8 cellular contexts compared by ENCODE assay signal in genomic region chr12:41190360-41190759, GRCh38. TPM values are rescaled to one million over a fixed set of nuclear protein-coding genes. Genes with fewer than 3 reads are reported as not detected.
A peak's percentile ranks its signal among the peaks of the same experiment; 100 is the strongest.
DNase-seq lines count a peak whose midpoint lies in the region; ATAC-seq and TF ChIP-seq lines count a peak whose summit lies in the region.

No MANE protein-coding gene starts in this region.

- intact Hi-C loops in Right ventricle myocardium superior (cut with DNase I) (no loop called here), aorta (cut with DNase I) (no loop called here)

- peaks cover 0 to 16% of the 10 kb centered on the region in 2 donors for H3K4me1 ChIP-seq in right atrium auricular region
- H3K4me1 ChIP-seq in aorta (ENCODE audit: control insufficient read depth in 1 of 2, insufficient read depth in 2 of 2, low read length in 2 of 2): peaks cover 0 to 3% of the 10 kb centered on the region in 2 donors

- H3K27me3 ChIP-seq in right atrium auricular region: peaks cover 0 to 4% of the 10 kb centered on the region in 2 donors
- H3K27me3 ChIP-seq in aorta (ENCODE audit: control insufficient read depth in 1 of 2, insufficient read depth in 2 of 2, low read length in 1 of 2): no peaks in the 10 kb centered on the region

- no peak overlapping the region for H3K27ac ChIP-seq in right atrium auricular region
- no peak overlapping the region for H3K27ac ChIP-seq in aorta (ENCODE audit: low read depth in 1 of 2, low read length in 2 of 2)

- H3K36me3 ChIP-seq in right atrium auricular region: no peaks in the 10 kb centered on the region
- no peaks in the 10 kb centered on the region for H3K36me3 ChIP-seq in aorta (ENCODE audit: control insufficient read depth in 1 of 2, insufficient read depth in 2 of 2, low read length in 1 of 2)

- H3K9me3 ChIP-seq in right atrium auricular region (no peaks in the 10 kb centered on the region), aorta (ENCODE audit: control insufficient read depth, low read length) (no peaks in the 10 kb centered on the region)

- TF ChIP-seq CTCF in right atrium auricular region (IDR thresholded peaks at IDR 0.05): peak in 1 of 2 donors; percentile 56

- WGBS in aorta, 2 donors: 4% methylated on average over 4 of the region's 4 CpGs

- ATAC-seq in Right ventricle myocardium superior (ENCODE audit: poor library complexity) (no peak), SK-N-SH treated with all-trans-retinoic acid at 6 μM for 48 hours (peak; percentile 78), aorta (ENCODE audit: low FRiP score) (peak; percentile 66), GM18870 (IDR thresholded peaks at IDR 0.05; ENCODE audit: unreplicated experiment) (no peak)

- DNase-seq in right atrium auricular region (ENCODE audit: low spot score) (no peak), Right ventricle myocardium superior (no peak), iPS-NIHi7 (ENCODE audit: extremely low spot score) (peak; percentile 36), aorta (no peak), dedifferentiated amniotic fluid mesenchymal stem cell (ENCODE audit: extremely low spot score) (no peak), HuH-7.5 (ENCODE audit: low spot score) (no peak)

- H3K4me3 ChIP-seq in right atrium auricular region: peak overlapping the region; percentile 24 to 47
- H3K4me3 ChIP-seq in aorta (ENCODE audit: low read length in 2 of 2): peak overlapping the region; percentile 45 to 53

TF ChIP-seq in SK-N-SH treated with all-trans-retinoic acid at 6 μM for 48 hours, 23 proteins besides CTCF, POLR2A, EP300 and RAD21:
- TF ChIP-seq ESRRG (CRISPR knock-in tag; IDR thresholded peaks at IDR 0.05) (no peak), BACH2 (CRISPR knock-in tag; IDR thresholded peaks at IDR 0.05; ENCODE audit: borderline replicate concordance) (no peak), OSR1 (CRISPR knock-in tag; IDR thresholded peaks at IDR 0.05) (no peak), GLIS3 (CRISPR knock-in tag; IDR thresholded peaks at IDR 0.05) (no peak), ISL1 (CRISPR knock-in tag; IDR thresholded peaks at IDR 0.05) (no peak), TSHZ2 (CRISPR knock-in tag; IDR thresholded peaks at IDR 0.05) (no peak), ARNTL (CRISPR knock-in tag; IDR thresholded peaks at IDR 0.05; ENCODE audit: borderline replicate concordance, low read depth) (no peak), CREB5 (CRISPR knock-in tag; IDR thresholded peaks at IDR 0.05; ENCODE audit: low read depth) (no peak)

RNA-seq across cellular contexts. Expression of gene PDZRN4, which starts 2.2 kb away (rescaled TPM):
- total RNA-seq in right atrium auricular region (1 to 10 TPM in 1 of 2 donors, under 1 TPM in 1; 0.89 to 1.6 TPM), Right ventricle myocardium superior (not detected), aorta (10 to 100 TPM in 1 of 2 donors, 1 to 10 TPM in 1; 6.8 to 11.2 TPM)
- 1 to 10 TPM; 1.2 to 1.8 TPM for polyA plus RNA-seq in aorta

Comparison
In these comparisons a context has a peak if more than half of its experiments do, and no peak if none do; other contexts are left out.
1. ATAC-seq: peak in SK-N-SH treated with all-trans-retinoic acid at 6 μM for 48 hours (single experiment) and aorta (single experiment); none in Right ventricle myocardium superior (single experiment) and GM18870 (single experiment).